9 cellular contexts compared by ENCODE assay signal in genomic region chr4:15729910-15730533, GRCh38. TPM values are rescaled to one million over a fixed set of nuclear protein-coding genes. Genes with fewer than 3 reads are reported as not detected.
DNase-seq lines count a peak whose midpoint lies in the region; ATAC-seq and TF ChIP-seq lines count a peak whose summit lies in the region.
"Had no signal": no experiment of that assay in that cellular context is flagged by ENCODE, and none has a peak within 500 bp of the region (broad histone marks: within the 10 kb centered on the region; RNA-seq: fewer than 3 reads in every experiment).

No MANE protein-coding gene starts in this region.

- no peaks in the 10 kb centered on the region for H3K27me3 ChIP-seq in endodermal cell (ENCODE audit: control insufficient read depth, insufficient read depth, low read length, poor library complexity, severe bottlenecking)
- H3K27me3 ChIP-seq: BLaER1 had no signal

- no peak overlapping the region for H3K4me3 Mint-ChIP-seq in endodermal cell

- H3K36me3 ChIP-seq in endodermal cell (ENCODE audit: control insufficient read depth, insufficient read depth, low read length) (no peaks in the 10 kb centered on the region), mucosa of descending colon (ENCODE audit: low read depth) (no peaks in the 10 kb centered on the region)
- H3K36me3 ChIP-seq: BLaER1 had no signal

- H3K9me3 ChIP-seq in endodermal cell (ENCODE audit: control insufficient read depth, low read length) (no peaks in the 10 kb centered on the region), mucosa of descending colon (no peaks in the 10 kb centered on the region)

- intact Hi-C loops in mucosa of descending colon (cut with DNase I, micrococcal nuclease), result no loop called here

- H3K36me3 Mint-ChIP-seq in endodermal cell (ENCODE audit: low read depth), result no peaks in the 10 kb centered on the region

- no peak overlapping the region for H3K27ac ChIP-seq in endodermal cell (ENCODE audit: low read depth, low read length)
- H3K27ac ChIP-seq: BLaER1 had no signal

- no peak overlapping the region for H3K9ac ChIP-seq in endodermal cell (ENCODE audit: extremely low read depth, low read length, poor library complexity, severe bottlenecking)
- H3K9ac ChIP-seq: BLaER1 had no signal

- no peaks in the 10 kb centered on the region for H3K27me3 Mint-ChIP-seq in endodermal cell (ENCODE audit: insufficient read depth)

- H3K4me1 ChIP-seq in endodermal cell (ENCODE audit: control insufficient read depth, insufficient read depth, low read length) (no peaks in the 10 kb centered on the region), mucosa of descending colon (ENCODE audit: low read depth) (peaks cover 4% of the 10 kb centered on the region)

- 39 to 40% methylated on average over 2 to 3 of the region's 3 CpGs for WGBS in endodermal cell (ENCODE audit: insufficient coverage in 1 of 2, insufficient read length in 1 of 2), 2 experiments

- H3K27ac Mint-ChIP-seq in endodermal cell, result no peak overlapping the region

- no peak overlapping the region for H3K4me3 ChIP-seq in endodermal cell (ENCODE audit: low read length)
- no peak overlapping the region for H3K4me3 ChIP-seq in mucosa of descending colon
- H3K4me3 ChIP-seq: BLaER1 had no signal

- TF ChIP-seq CTCF in endodermal cell (conservative IDR thresholded peaks at IDR 0.05) (peak; percentile 92), mucosa of descending colon (IDR thresholded peaks at IDR 0.05) (peak; percentile 66)

- DNase-seq in NCI-H1105 treated with DMSO at 0.1 percent for 48 hours (lab: John Stamatoyannopoulos, UW) (peak; percentile 19), NCI-H1105 (lab: John Stamatoyannopoulos, UW) (no peak), KG1 (lab: John Stamatoyannopoulos, UW) (peak; percentile 31), SKM-1 treated with dmso at 0.1 percent for 144 hours (lab: John Stamatoyannopoulos, UW; ENCODE audit: unreplicated experiment) (peak; percentile 34), endodermal cell (no peak), mucosa of descending colon (peak in 1 of 3 donors; percentile 33)

- ATAC-seq in GM18907 (IDR thresholded peaks at IDR 0.05; ENCODE audit: unreplicated experiment) (peak; percentile 64), mucosa of descending colon (peak; percentile 69), GM21717 (IDR thresholded peaks at IDR 0.05; ENCODE audit: unreplicated experiment) (no peak)

- H3K4me1 Mint-ChIP-seq in endodermal cell, result no peaks in the 10 kb centered on the region

- peaks cover 2% of the 10 kb centered on the region for H3K9me3 Mint-ChIP-seq in endodermal cell

RNA-seq across cellular contexts. Expression of gene BST1, which starts 27.2 kb away (rescaled TPM):
- under 1 TPM; 0.44 to 0.53 TPM for total RNA-seq in endodermal cell
- polyA plus RNA-seq in endodermal cell (2013, experiment 1 of 2), result 0.85 TPM
- 0.87 TPM for polyA plus RNA-seq in endodermal cell (2013, experiment 2 of 2)
- total RNA-seq in mucosa of descending colon, result 10 to 100 TPM in 1 of 3 donors, 1 to 10 TPM in 2; 4.7 to 14.6 (median 6.9) TPM

RNA-seq across cellular contexts. Expression of gene CD38, which starts 48.1 kb away (rescaled TPM):
- total RNA-seq in endodermal cell (under 1 TPM in 1 of 2 donors, not detected in 1; 0.11 TPM), mucosa of descending colon (1 to 10 TPM; 1.8 to 6.2 (median 3.8) TPM)
- polyA plus RNA-seq in endodermal cell (2013, experiment 1 of 2), result 0.04 TPM
- 0.04 TPM for polyA plus RNA-seq in endodermal cell (2013, experiment 2 of 2)

RNA-seq across cellular contexts. Expression of gene FAM200B, which starts 48.4 kb away (rescaled TPM):
- total RNA-seq in endodermal cell, result 10 to 100 TPM; 18.1 to 27.8 TPM
- 40.1 TPM for polyA plus RNA-seq in endodermal cell (2013, experiment 1 of 2)
- 47.0 TPM for polyA plus RNA-seq in endodermal cell (2013, experiment 2 of 2)
- total RNA-seq in mucosa of descending colon, result 10 to 100 TPM; 35.3 to 46.1 (median 38.9) TPM

Comparison
In these comparisons a context has a peak if more than half of its experiments do, and no peak if none do; other contexts are left out.
1. DNase-seq: peak in NCI-H1105 treated with DMSO at 0.1 percent for 48 hours (single experiment), KG1 (single experiment) and SKM-1 treated with dmso at 0.1 percent for 144 hours (single experiment); none in NCI-H1105 (single experiment) and endodermal cell (single experiment).